Comparison of ENCODE assay signal across 8 cellular contexts in genomic region chr2:84314901-84315330, GRCh38.
DNase-seq lines count a peak whose midpoint lies in the region; ATAC-seq and TF ChIP-seq lines count a peak whose summit lies in the region.

No MANE protein-coding gene starts in this region.

- intact Hi-C loops in esophagus squamous epithelium (cut with DNase I): no loop called here

- ATAC-seq in GM21367 (IDR thresholded peaks at IDR 0.05; ENCODE audit: unreplicated experiment): peak; percentile 97

- H3K9me3 ChIP-seq in OCI-LY3 (ENCODE audit: insufficient read depth, low read length): no peaks in the 10 kb centered on the region
- H3K9me3 ChIP-seq in esophagus squamous epithelium: no peaks in the 10 kb centered on the region

- TF ChIP-seq POLR2A in esophagus squamous epithelium (IDR thresholded peaks at IDR 0.05): no peak

- H3K4me3 ChIP-seq in OCI-LY3 (ENCODE audit: low read length) (no peak overlapping the region), esophagus squamous epithelium (no peak overlapping the region)

- no peaks in the 10 kb centered on the region for H3K9me3 Mint-ChIP-seq in neural crest cell

- WGBS in esophagus squamous epithelium, 2 donors: 13 to 22% methylated on average over 7 to 8 of the region's 11 CpGs

- H3K27ac Mint-ChIP-seq in neural crest cell (ENCODE audit: unreplicated experiment): no peak overlapping the region

- H3K79me2 ChIP-seq in OCI-LY3 (ENCODE audit: low read length): no peaks in the 10 kb centered on the region

- no peaks in the 10 kb centered on the region for H3K36me3 ChIP-seq in OCI-LY3 (replicated peaks; ENCODE audit: low read depth, low read length)
- H3K36me3 ChIP-seq in esophagus squamous epithelium: no peaks in the 10 kb centered on the region

- H4K20me1 ChIP-seq in OCI-LY3 (ENCODE audit: insufficient read depth, low read length): no peaks in the 10 kb centered on the region

- H3K27me3 ChIP-seq in OCI-LY3 (ENCODE audit: low read depth, low read length) (0 out of 2 replicates have a peak, but pooled peaks cover 8% of the 10 kb centered on the region), esophagus squamous epithelium (peaks cover 0 to 24% (median 0%) of the 10 kb centered on the region in 4 donors)

- no peak overlapping the region for H3K27ac ChIP-seq in OCI-LY3 (ENCODE audit: low read length)
- H3K27ac ChIP-seq in esophagus squamous epithelium: no peak overlapping the region

- peaks cover 8% of the 10 kb centered on the region for H3K4me1 Mint-ChIP-seq in neural crest cell

- H2AFZ ChIP-seq in OCI-LY3 (ENCODE audit: low read depth, low read length): peak overlapping the region; percentile 47; the same call in 1 of the 2 replicates

- H3K4me1 ChIP-seq in OCI-LY3 (ENCODE audit: low read length) (peaks cover 4% of the 10 kb centered on the region; the same call in 1 of the 2 replicates), esophagus squamous epithelium (no peaks in the 10 kb centered on the region)

- peak; percentile 56 for DNase-seq in DMS153 (lab: John Stamatoyannopoulos, UW)
- peak; percentile 83 for DNase-seq in HK-2 (ENCODE audit: unreplicated experiment)
- DNase-seq in activated T-cell treated with anti-CD3 and anti-CD28 coated beads for 1 hour (ENCODE audit: low read depth): peak; percentile 66
- no peak for DNase-seq in esophagus squamous epithelium (lab: John Stamatoyannopoulos, UW)
- peak; percentile 94 for DNase-seq in neural crest cell (ENCODE audit: low read depth, low spot score)
- DNase-seq in stromal cell of bone marrow (ENCODE audit: low read depth): peak; percentile 51

- H3K27me3 Mint-ChIP-seq in neural crest cell (ENCODE audit: low read depth): peaks cover 2% of the 10 kb centered on the region

- no peak overlapping the region for H3K9ac ChIP-seq in OCI-LY3 (ENCODE audit: low read length)

- peak overlapping the region; percentile 43 for H3K4me2 ChIP-seq in OCI-LY3 (ENCODE audit: low read length)

- TF ChIP-seq CTCF in OCI-LY3 (IDR thresholded peaks at IDR 0.05; ENCODE audit: low read depth, low read length) (peak; percentile 93), esophagus squamous epithelium (IDR thresholded peaks at IDR 0.05) (peak; percentile 53 to 83 (median 78)), neural crest cell (conservative IDR thresholded peaks at IDR 0.05) (peak; percentile 93)

- no peak overlapping the region for H3K4me3 Mint-ChIP-seq in neural crest cell

- no peaks in the 10 kb centered on the region for H3K36me3 Mint-ChIP-seq in neural crest cell (ENCODE audit: low read depth)
